In genomic region chr22:33194529-33194928, GRCh38 we compare ENCODE assay signal across 15 cellular contexts.
DNase-seq lines count a peak whose midpoint lies in the region; ATAC-seq and TF ChIP-seq lines count a peak whose summit lies in the region.
"Had no signal": no experiment of that assay in that cellular context is flagged by ENCODE, and none has a peak within 500 bp of the region (broad histone marks: within the 10 kb centered on the region; RNA-seq: fewer than 3 reads in every experiment).

No MANE protein-coding gene starts in this region.

- H3K4me2 ChIP-seq in OCI-LY7 (ENCODE audit: low read length) = no peak overlapping the region

- no TSS peak for BruUV-seq in OCI-LY7 (replicated peaks; lab: Mats Ljungman, UMichigan)

- intact Hi-C loops in OCI-LY7 (cut with micrococcal nuclease; ENCODE audit: unreplicated experiment) (no loop called here), left ventricle myocardium superior (cut with micrococcal nuclease) (no loop called here)

- H2AFZ ChIP-seq in OCI-LY7 (ENCODE audit: low read length) = peak overlapping the region; percentile 47; the same call in 1 of the 2 replicates

- TF ChIP-seq CTCF in OCI-LY7 (conservative IDR thresholded peaks at IDR 0.05; ENCODE audit: low read length) = no peak

- no peak overlapping the region for H3K27ac Mint-ChIP-seq in natural killer cell treated with Interleukin-12 subunit alpha and Interleukin-12 subunit beta and Interleukin-15 and Interleukin-18, amount 100 ng/mL, for 72 hours
- H3K27ac Mint-ChIP-seq: B cell; CD4-positive, alpha-beta T cell had no signal

- ATAC-seq in HG02970 (IDR thresholded peaks at IDR 0.05; ENCODE audit: low FRiP score, unreplicated experiment) (no peak), left ventricle myocardium superior (no peak)
- no peak for ATAC-seq in natural killer cell treated with Interleukin-12 subunit alpha and Interleukin-12 subunit beta and Interleukin-15 and Interleukin-18, amount 100 ng/mL, for 72 hours
- ATAC-seq: HCT116, HepG2 had no signal

- H3K9me3 Mint-ChIP-seq in natural killer cell treated with Interleukin-12 subunit alpha and Interleukin-12 subunit beta and Interleukin-15 and Interleukin-18, amount 100 ng/mL, for 72 hours = no peaks in the 10 kb centered on the region
- H3K9me3 Mint-ChIP-seq: CD4-positive, alpha-beta T cell had no signal

- DNase-seq in ELF-1 (ENCODE audit: low read depth, low spot score) (peak; percentile 33), OCI-LY7 (ENCODE audit: low spot score) (no peak), islet precursor cell (peak; percentile 64), left ventricle myocardium superior (no peak), SJCRH30 (no peak)
- DNase-seq in natural killer cell treated with Interleukin-12 subunit alpha and Interleukin-12 subunit beta and Interleukin-15 and Interleukin-18, amount 100 ng/mL, for 72 hours (ENCODE audit: low spot score) = no peak
- DNase-seq: C1 segment of cervical spinal cord; CD4-positive, alpha-beta T cell; DMS153; DMS79 treated with DMSO at 0.1 percent for 48 hours; GF-D8 had no signal

- H3K27ac ChIP-seq in OCI-LY7 (ENCODE audit: low read depth, low read length, poor library complexity, severe bottlenecking) (peak overlapping the region; percentile 20), SJCRH30 (no peak overlapping the region)

- peaks cover 14 to 17% of the 10 kb centered on the region in 2 donors for H3K27me3 Mint-ChIP-seq in natural killer cell treated with Interleukin-12 subunit alpha and Interleukin-12 subunit beta and Interleukin-15 and Interleukin-18, amount 100 ng/mL, for 72 hours

- no peaks in the 10 kb centered on the region for H3K27me3 ChIP-seq in SJCRH30

- H3K9me2 ChIP-seq in OCI-LY7 (ENCODE audit: insufficient read depth, low read length) = no peaks in the 10 kb centered on the region

- H3K4me3 ChIP-seq in OCI-LY7 (ENCODE audit: low read depth, low read length, poor library complexity, severe bottlenecking) (no peak overlapping the region), SJCRH30 (no peak overlapping the region)

- no peak overlapping the region for H3K4me3 Mint-ChIP-seq in natural killer cell treated with Interleukin-12 subunit alpha and Interleukin-12 subunit beta and Interleukin-15 and Interleukin-18, amount 100 ng/mL, for 72 hours
- H3K4me3 Mint-ChIP-seq: B cell; CD4-positive, alpha-beta T cell had no signal

- no peaks in the 10 kb centered on the region for H3K36me3 Mint-ChIP-seq in natural killer cell treated with Interleukin-12 subunit alpha and Interleukin-12 subunit beta and Interleukin-15 and Interleukin-18, amount 100 ng/mL, for 72 hours

- POLR2A ChIA-PET in OCI-LY7 (lab: Charles Lee) = no interaction called here

- H3K36me3 ChIP-seq in OCI-LY7 (ENCODE audit: insufficient read depth, low read length) = peaks cover 8% of the 10 kb centered on the region
- H3K36me3 ChIP-seq in SJCRH30 = no peaks in the 10 kb centered on the region

- H3K4me1 Mint-ChIP-seq in natural killer cell treated with Interleukin-12 subunit alpha and Interleukin-12 subunit beta and Interleukin-15 and Interleukin-18, amount 100 ng/mL, for 72 hours (ENCODE audit: low read depth in 2 of 2) = no peaks in the 10 kb centered on the region

- H4K20me1 ChIP-seq in OCI-LY7 (ENCODE audit: insufficient read depth, low read length) = no peaks in the 10 kb centered on the region

- H3K79me2 ChIP-seq in OCI-LY7 (ENCODE audit: insufficient read depth, low read depth, low read length) = no peaks in the 10 kb centered on the region

- H3K9me3 ChIP-seq in OCI-LY7 (ENCODE audit: low read length) (peaks cover 12% of the 10 kb centered on the region), SJCRH30 (replicated peaks) (no peaks in the 10 kb centered on the region)

- peaks cover 67% of the 10 kb centered on the region for H3K4me1 ChIP-seq in OCI-LY7 (ENCODE audit: insufficient read depth, low read length, poor library complexity, severe bottlenecking)
- no peaks in the 10 kb centered on the region for H3K4me1 ChIP-seq in SJCRH30

- CTCF ChIA-PET in OCI-LY7 (lab: Charles Lee; ENCODE audit: unreplicated experiment) = no interaction called here

Comparison
In these comparisons a context has a peak if more than half of its experiments do, and no peak if none do; other contexts are left out.
1. DNase-seq: peak in ELF-1 (single experiment) and islet precursor cell (single experiment); none in OCI-LY7 (single experiment), left ventricle myocardium superior (single experiment), natural killer cell treated with Interleukin-12 subunit alpha and Interleukin-12 subunit beta and Interleukin-15 and Interleukin-18, amount 100 ng/mL, for 72 hours (single experiment) and SJCRH30 (0 of 2).